In the genomic region with DNA sequence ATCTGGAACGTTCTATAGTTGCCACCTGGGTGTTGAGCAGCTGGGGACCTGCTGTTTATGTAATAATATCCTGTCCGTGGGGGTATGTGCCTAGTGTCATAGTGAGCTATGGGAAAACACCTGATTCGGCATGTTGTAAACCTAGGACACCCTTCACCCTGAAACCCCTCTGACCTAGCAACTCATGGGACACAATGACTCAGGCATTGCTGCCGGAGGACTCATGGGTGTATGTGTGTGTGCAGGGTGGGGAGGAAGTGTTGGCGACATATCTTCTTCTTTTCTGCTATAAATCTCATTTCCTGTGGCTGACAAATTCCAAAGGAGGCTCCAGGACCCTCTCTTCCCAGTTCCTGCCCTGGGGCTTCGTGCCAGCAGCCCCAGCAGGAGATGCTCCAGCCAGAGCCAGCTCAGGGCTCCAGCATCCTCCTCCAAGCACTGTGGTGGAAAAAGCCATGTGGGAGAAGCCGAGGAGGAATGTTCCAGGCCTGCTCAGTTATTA, we compare ENCODE assay signal across 8 cellular contexts.
A peak's percentile ranks its signal among the peaks of the same experiment; 100 is the strongest.
DNase-seq lines count a peak whose midpoint lies in the region; ATAC-seq, FAIRE-seq and TF ChIP-seq lines count a peak whose summit lies in the region.
"Had no signal": no experiment of that assay in that cellular context is flagged by ENCODE, and none has a peak within 500 bp of the region (broad histone marks: within the 10 kb centered on the region; RNA-seq: fewer than 3 reads in every experiment).

No MANE protein-coding gene starts in this region.

- H3K27me3 Mint-ChIP-seq in astrocyte (ENCODE audit: low read depth, unreplicated experiment) (peaks cover 10% of the 10 kb centered on the region), nephron progenitor cell (ENCODE audit: low read depth, poor library complexity) (peaks cover 15% of the 10 kb centered on the region)
- H3K27me3 Mint-ChIP-seq in stimulated activated memory B cell treated with anti-CD40 and anti-IgM and Interleukin-4, amounts not matched to agents 10 μg/mL and 1 μg/mL and 100 μg/mL, for 72 hours, result peaks cover 17% of the 10 kb centered on the region

- H3K9ac ChIP-seq in astrocyte (ENCODE audit: low read length), result no peak overlapping the region

- H3K4me1 Mint-ChIP-seq in astrocyte (ENCODE audit: low read depth, unreplicated experiment) (peaks cover 22% of the 10 kb centered on the region), nephron progenitor cell (peaks cover 50% of the 10 kb centered on the region)
- no peaks in the 10 kb centered on the region for H3K4me1 Mint-ChIP-seq in stimulated activated memory B cell treated with anti-CD40 and anti-IgM and Interleukin-4, amounts not matched to agents 10 μg/mL and 1 μg/mL and 100 μg/mL, for 72 hours

- H3K27ac Mint-ChIP-seq in astrocyte (ENCODE audit: unreplicated experiment) (peak overlapping the region; percentile 53), nephron progenitor cell (no peak overlapping the region)
- H3K27ac Mint-ChIP-seq in stimulated activated memory B cell treated with anti-CD40 and anti-IgM and Interleukin-4, amounts not matched to agents 10 μg/mL and 1 μg/mL and 100 μg/mL, for 72 hours, result no peak overlapping the region

- H3K9me3 ChIP-seq in HEK293 (ENCODE audit: control insufficient read depth, insufficient read depth, low read depth, low read length) (no peaks in the 10 kb centered on the region), astrocyte (ENCODE audit: insufficient read depth, low read depth, low read length) (no peaks in the 10 kb centered on the region), heart right ventricle (no peaks in the 10 kb centered on the region)

- intact Hi-C loops in heart right ventricle (cut with DNase I), result no loop called here

- POLR2A ChIA-PET in HEK293 (lab: Yijun Ruan, JAX), result interaction anchor here (0.5 kb wide), 1 partner anchor 101 kb away, joined by 10 read pairs; no protein-coding TSS in a partner anchor

- H3K4me3 Mint-ChIP-seq in astrocyte (ENCODE audit: unreplicated experiment) (no peak overlapping the region), nephron progenitor cell (no peak overlapping the region)
- H3K4me3 Mint-ChIP-seq in stimulated activated memory B cell treated with anti-CD40 and anti-IgM and Interleukin-4, amounts not matched to agents 10 μg/mL and 1 μg/mL and 100 μg/mL, for 72 hours, result no peak overlapping the region

- H3K4me1 ChIP-seq in HEK293 (ENCODE audit: control insufficient read depth, insufficient read depth, low read length) (no peaks in the 10 kb centered on the region), astrocyte (ENCODE audit: insufficient read depth, low read length) (peaks cover 32% of the 10 kb centered on the region), heart right ventricle (peaks cover 18 to 76% (median 42%) of the 10 kb centered on the region in 9 donors)

- peaks cover 2% of the 10 kb centered on the region for H3K36me3 Mint-ChIP-seq in astrocyte (ENCODE audit: low read depth, unreplicated experiment)
- no peaks in the 10 kb centered on the region for H3K36me3 Mint-ChIP-seq in stimulated activated memory B cell treated with anti-CD40 and anti-IgM and Interleukin-4, amounts not matched to agents 10 μg/mL and 1 μg/mL and 100 μg/mL, for 72 hours
- no peaks in the 10 kb centered on the region for H3K36me3 Mint-ChIP-seq in nephron progenitor cell (ENCODE audit: low read depth)

- FAIRE-seq in astrocyte (lab: Jason Lieb, UNC), result peak; percentile 76

- CTCF ChIA-PET in HEK293 (lab: Yijun Ruan, JAX), result interaction anchor here (1.0 to 1.8 kb wide), 2 partner anchors 12 to 86 kb away, joined by 3 to 4 read pairs; no protein-coding TSS in a partner anchor

- H3K4me3 ChIP-seq in HEK293 (ENCODE audit: low read depth, low read length) (no peak overlapping the region), astrocyte (ENCODE audit: insufficient read depth, low read depth, low read length) (no peak overlapping the region), heart right ventricle (no peak overlapping the region)

- H3K9me3 Mint-ChIP-seq in astrocyte (ENCODE audit: unreplicated experiment) (no peaks in the 10 kb centered on the region), nephron progenitor cell (no peaks in the 10 kb centered on the region)
- no peaks in the 10 kb centered on the region for H3K9me3 Mint-ChIP-seq in stimulated activated memory B cell treated with anti-CD40 and anti-IgM and Interleukin-4, amounts not matched to agents 10 μg/mL and 1 μg/mL and 100 μg/mL, for 72 hours

- no peaks in the 10 kb centered on the region for H4K20me1 ChIP-seq in astrocyte (ENCODE audit: insufficient read depth, low read length)

- 51 to 62% methylated on average over 7 of the region's 7 CpGs for WGBS in heart right ventricle, 2 donors

- DNase-seq in astrocyte (ENCODE audit: low read depth), result peak; percentile 53
- DNase-seq in heart right ventricle, result no peak
- no peak for DNase-seq in nephron progenitor cell
- DNase-seq in stimulated activated naive CD4-positive, alpha-beta T cell treated with Interleukin-2 at 50 U/mL for 16 hours (lab: John Stamatoyannopoulos, UW), result no peak
- DNase-seq: foreskin melanocyte had no signal

- H2AFZ ChIP-seq in astrocyte (ENCODE audit: low read depth, low read length), result peak overlapping the region; percentile 13

- H3K27me3 ChIP-seq in astrocyte (ENCODE audit: insufficient read depth, low read length), result no peaks in the 10 kb centered on the region
- H3K27me3 ChIP-seq in heart right ventricle, result no peaks in the 10 kb centered on the region

- H3K79me2 ChIP-seq in astrocyte (ENCODE audit: insufficient read depth, low read length), result no peaks in the 10 kb centered on the region

- peak overlapping the region; percentile 1 for H3K4me2 ChIP-seq in astrocyte (ENCODE audit: low read length)

- ATAC-seq in heart right ventricle (peak in 6 of 8 donors; percentile 13 to 56 (median 29)), GM18867 (IDR thresholded peaks at IDR 0.05; ENCODE audit: unreplicated experiment) (no peak)
- peak; percentile 40 for ATAC-seq in stimulated activated memory B cell treated with anti-CD40 and anti-IgM and Interleukin-4, amounts not matched to agents 10 μg/mL and 1 μg/mL and 100 μg/mL, for 72 hours

- no peak overlapping the region for H3K27ac ChIP-seq in HEK293 (ENCODE audit: extremely low read depth, low read depth, low read length)
- H3K27ac ChIP-seq in astrocyte (ENCODE audit: low read depth, low read length), result peak overlapping the region; percentile 43
- H3K27ac ChIP-seq in heart right ventricle, result peak overlapping the region in 7 of 10 donors; percentile 35 to 79 (median 73)

- H3K36me3 ChIP-seq in HEK293 (ENCODE audit: control insufficient read depth in 2 of 2, insufficient read depth in 1 of 2, low read length in 2 of 2), result no peaks in the 10 kb centered on the region
- H3K36me3 ChIP-seq in astrocyte (ENCODE audit: insufficient read depth, low read length), result no peaks in the 10 kb centered on the region
- H3K36me3 ChIP-seq in heart right ventricle, result no peaks in the 10 kb centered on the region

- no peak for TF ChIP-seq CTCF in HEK293 (tag by site-specific recombination; IDR thresholded peaks at IDR 0.05)
- TF ChIP-seq CTCF in astrocyte (IDR thresholded peaks at IDR 0.05; ENCODE audit: insufficient read depth, low read depth, low read length), result no peak
- TF ChIP-seq CTCF in heart right ventricle (IDR thresholded peaks at IDR 0.05), result no peak
- no peak for TF ChIP-seq CTCF in nephron progenitor cell (IDR thresholded peaks at IDR 0.05)

TF ChIP-seq in HEK293, 187 proteins besides CTCF, POLR2A, EP300 and RAD21:
- TF ChIP-seq KLF1 (tag by site-specific recombination; IDR thresholded peaks at IDR 0.05) (no peak), ZNF133 (tag by site-specific recombination; IDR thresholded peaks at IDR 0.05) (no peak), GLIS1 (tag by site-specific recombination; IDR thresholded peaks at IDR 0.05) (peak; percentile 59)
- TF ChIP-seq, protein P1, sequence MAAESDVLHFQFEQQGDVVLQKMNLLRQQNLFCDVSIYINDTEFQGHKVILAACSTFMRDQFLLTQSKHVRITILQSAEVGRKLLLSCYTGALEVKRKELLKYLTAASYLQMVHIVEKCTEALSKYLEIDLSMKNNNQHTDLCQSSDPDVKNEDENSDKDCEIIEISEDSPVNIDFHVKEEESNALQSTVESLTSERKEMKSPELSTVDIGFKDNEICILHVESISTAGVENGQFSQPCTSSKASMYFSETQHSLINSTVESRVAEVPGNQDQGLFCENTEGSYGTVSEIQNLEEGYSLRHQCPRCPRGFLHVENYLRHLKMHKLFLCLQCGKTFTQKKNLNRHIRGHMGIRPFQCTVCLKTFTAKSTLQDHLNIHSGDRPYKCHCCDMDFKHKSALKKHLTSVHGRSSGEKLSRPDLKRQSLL (tag by site-specific recombination; IDR thresholded peaks at IDR 0.05), result peak; percentile 68
